Comparison of ENCODE assay signal across 17 cellular contexts in the genomic region with DNA sequence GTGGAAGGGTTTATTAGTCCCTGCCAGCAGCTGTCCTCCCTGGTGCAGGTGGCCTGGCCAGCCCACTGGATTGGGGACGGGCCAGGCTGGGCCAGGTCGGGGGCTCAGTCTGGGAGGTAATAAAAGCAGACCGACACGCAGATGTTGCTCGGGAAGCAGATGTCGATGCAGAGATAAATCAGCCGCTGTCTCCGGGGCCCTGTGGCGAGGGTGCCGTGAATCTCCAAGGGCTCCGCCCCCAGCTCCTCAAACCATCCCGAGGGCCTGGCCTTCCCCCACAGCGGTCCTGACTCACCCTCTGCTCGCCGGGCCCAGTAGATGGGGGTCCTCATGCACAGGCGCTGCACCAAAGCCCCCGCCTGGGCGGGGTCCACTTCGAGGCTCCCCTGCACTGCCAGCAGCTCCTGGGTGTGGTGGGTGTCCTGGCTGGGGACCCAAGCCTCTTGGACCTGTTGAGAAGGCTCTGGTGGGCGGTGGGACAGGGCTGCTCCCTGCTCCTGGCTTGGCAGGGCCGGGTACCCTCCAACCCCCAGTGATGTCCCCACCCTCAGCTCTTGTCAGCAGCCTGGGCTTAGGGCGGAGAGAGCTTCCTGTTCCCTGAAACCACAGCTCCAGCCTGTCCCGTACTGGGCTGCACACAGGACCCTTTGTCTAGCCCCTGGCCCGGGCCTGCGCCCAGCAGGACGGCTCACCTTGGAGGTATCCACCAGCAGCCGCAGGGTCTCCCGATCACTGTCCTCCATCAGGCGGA.
"Had no signal": no experiment of that assay in that cellular context is flagged by ENCODE, and none has a peak within 500 bp of the region (broad histone marks: within the 10 kb centered on the region; RNA-seq: fewer than 3 reads in every experiment).

No MANE protein-coding gene starts in this region.

- DNase-seq: activated CD4-positive, CD25-positive, alpha-beta regulatory T cell treated with anti-CD3 and anti-CD28 coated beads, Interleukin-2, amount 50 U/mL, for 72 hours; activated CD8-positive, alpha-beta memory T cell treated with anti-CD3 and anti-CD28 coated beads, Interleukin-2, amount 50 U/mL, for 48 hours; activated naive CD4-positive, alpha-beta T cell; activated naive CD8-positive, alpha-beta T cell treated with anti-CD3 and anti-CD28 coated beads for 36 hours; activated T-cell treated with anti-CD3 and anti-CD28 coated beads, Interleukin-2, amount 50 U/mL, for 4 hours; effector memory CD8-positive, alpha-beta T cell; foreskin melanocyte; left lung; naive thymus-derived CD8-positive, alpha-beta T cell; stimulated activated CD4-positive, alpha-beta T cell treated with anti-CD3 and anti-CD28 coated beads, Interleukin-1b, Interleukin-23, amount 100 ng/mL, for 48 hours; substantia nigra; T-helper 17 cell; thyroid gland; upper lobe of right lung had no signal

- ATAC-seq: activated T-cell treated with anti-CD3 and anti-CD28 coated beads, Interleukin-2, amount 50 U/mL, for 4 hours; effector memory CD8-positive, alpha-beta T cell; esophagus mucosa; left lung; naive thymus-derived CD8-positive, alpha-beta T cell; pancreas; right lobe of liver; T-helper 17 cell; upper lobe of right lung had no signal
